ENCODE assay signal across 8 cellular contexts in the genomic region with DNA sequence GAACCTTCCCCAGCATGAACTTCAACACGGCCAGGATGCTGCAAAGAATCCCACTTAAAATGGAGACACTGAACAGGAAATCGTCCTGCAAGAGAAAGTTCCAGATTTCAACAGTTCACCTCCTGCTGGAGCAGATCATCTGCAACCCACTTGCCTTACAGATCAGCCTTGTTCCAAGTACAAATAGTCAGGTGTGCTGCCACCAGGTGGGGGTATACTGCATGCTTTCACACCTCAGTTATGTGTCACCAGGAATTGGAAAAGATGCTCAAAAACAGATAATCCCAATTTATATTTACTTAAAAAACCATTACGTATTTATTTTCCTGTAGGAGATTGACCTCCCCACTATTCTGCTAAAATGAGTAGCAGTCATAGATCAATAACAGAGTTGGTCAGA.
DNase-seq lines count a peak whose midpoint lies in the region; ATAC-seq, FAIRE-seq and TF ChIP-seq lines count a peak whose summit lies in the region.

No MANE protein-coding gene starts in this region.

- no peak overlapping the region for H3K4me3 Mint-ChIP-seq in activated naive CD4-positive, alpha-beta T cell treated with anti-CD3 and anti-CD28 coated beads for 36 hours

- POLR2A ChIA-PET in A673 (lab: Charles Lee; ENCODE audit: low non-redundant PET) (no interaction called here), HepG2 (lab: Yijun Ruan, JAX) (no interaction called here)

- H3K4me1 ChIP-seq in A673 (ENCODE audit: insufficient read depth, low read length, poor library complexity, severe bottlenecking): no peaks in the 10 kb centered on the region
- H3K4me1 ChIP-seq in HepG2 (ENCODE audit: insufficient read depth, low read length): no peaks in the 10 kb centered on the region

- peak; percentile 83 for FAIRE-seq in HepG2 (lab: Jason Lieb, UNC)

- H3K9me3 Mint-ChIP-seq in activated naive CD4-positive, alpha-beta T cell treated with anti-CD3 and anti-CD28 coated beads for 36 hours: no peaks in the 10 kb centered on the region

- no peaks in the 10 kb centered on the region for H3K27me3 Mint-ChIP-seq in activated naive CD4-positive, alpha-beta T cell treated with anti-CD3 and anti-CD28 coated beads for 36 hours (ENCODE audit: low read depth)

- H3K36me3 ChIP-seq in A673 (ENCODE audit: insufficient read depth, low read length, poor library complexity, severe bottlenecking): no peaks in the 10 kb centered on the region
- H3K36me3 ChIP-seq in HepG2 (replicated peaks in 1 of 2; ENCODE audit: control insufficient read depth in 1 of 2, insufficient read depth in 2 of 2, low read length in 2 of 2): no peaks in the 10 kb centered on the region

- 0 out of 2 replicates have a peak, but pooled peaks have one; percentile 22 for TF ChIP-seq RAD21 in HepG2 (CRISPR knock-in tag; IDR thresholded peaks at IDR 0.05)

- no peak overlapping the region for H3K4me2 ChIP-seq in HepG2 (ENCODE audit: low read depth, low read length)

- CTCF ChIA-PET in A673 (lab: Charles Lee): no interaction called here
- CTCF ChIA-PET in activated naive CD4-positive, alpha-beta T cell treated with anti-CD3 and anti-CD28 coated beads for 36 hours (lab: Charles Lee): no interaction called here
- CTCF ChIA-PET in HepG2 (lab: Yijun Ruan, JAX; ENCODE audit: low intra/inter-chr PET ratio, low total read pairs): interaction anchor here (1.2 kb wide), 1 partner anchor 432 kb away, joined by 5 read pairs; no protein-coding TSS in a partner anchor

- H3K27ac ChIP-seq in A673 (ENCODE audit: low read depth, low read length, poor library complexity, severe bottlenecking): no peak overlapping the region
- no peak overlapping the region for H3K27ac ChIP-seq in HepG2 (ENCODE audit: extremely low read length, insufficient read depth, low read length)

- TF ChIP-seq CTCF in A673 (conservative IDR thresholded peaks at IDR 0.05; ENCODE audit: low read depth, low read length) (0 out of 2 replicates have a peak, but pooled peaks have one; percentile 11), HepG2 (CRISPR knock-in tag; IDR thresholded peaks at IDR 0.05) (peak; percentile 77)

- H3K27me3 ChIP-seq in A673 (replicated peaks; ENCODE audit: insufficient read depth, low read depth, low read length, poor library complexity) (no peaks in the 10 kb centered on the region), HepG2 (ENCODE audit: control insufficient read depth in 1 of 2, insufficient read depth in 2 of 2, low read length in 2 of 2) (peaks cover 5 to 22% of the 10 kb centered on the region in 2 experiments; a peak in 4 of 5 replicates)

- WGBS in HepG2 (ENCODE audit: low lambda C conversion rate): 8% methylated on average over 3 of the region's 3 CpGs

- H4K20me1 ChIP-seq in HepG2 (ENCODE audit: insufficient read depth, low read length): no peaks in the 10 kb centered on the region

- ATAC-seq in GM18519 (IDR thresholded peaks at IDR 0.05; ENCODE audit: low FRiP score, unreplicated experiment) (peak; percentile 51), HepG2 (peak; percentile 63), GM21360 (IDR thresholded peaks at IDR 0.05; ENCODE audit: unreplicated experiment) (no peak), HG02884 (IDR thresholded peaks at IDR 0.05; ENCODE audit: unreplicated experiment) (no peak)

- intact Hi-C loops in A673 (cut with micrococcal nuclease; ENCODE audit: unreplicated experiment): no loop called here
- intact Hi-C loops in activated naive CD4-positive, alpha-beta T cell treated with anti-CD3 and anti-CD28 coated beads for 36 hours (cut with micrococcal nuclease): loop anchor here (2.0 kb wide), 1 partner anchor 433 kb away; no protein-coding TSS in a partner anchor
- intact Hi-C loops in HepG2 (cut with micrococcal nuclease; ENCODE audit: unreplicated experiment): loop anchor here (1.0 to 10.0 kb wide), 2 partner anchors 239 to 312 kb away; no protein-coding TSS in a partner anchor

- H3K9ac ChIP-seq in HepG2 (ENCODE audit: insufficient read depth, low read depth, low read length): no peak overlapping the region

- H3K4me3 ChIP-seq in A673 (ENCODE audit: low read depth, low read length, poor library complexity, severe bottlenecking) (no peak overlapping the region), HepG2 (replicated peaks in 1 of 3; ENCODE audit: insufficient read depth in 1 of 3, low read depth in 2 of 3, low read length in 3 of 3) (no peak overlapping the region)

- in situ Hi-C loops in HepG2 (cut with HindIII; ENCODE audit: extremely low pct_ligation_motif_present, low pct_unique_long_range_greater_than_20kb): no loop called here

- H3K4me1 Mint-ChIP-seq in activated naive CD4-positive, alpha-beta T cell treated with anti-CD3 and anti-CD28 coated beads for 36 hours (ENCODE audit: low read depth): no peaks in the 10 kb centered on the region

- no peak for TF ChIP-seq EP300 in HepG2 (IDR thresholded peaks at IDR 0.05; ENCODE audit: low read depth in 2 of 2, low read length in 2 of 2)
- no peak for TF ChIP-seq EP300 in HepG2 (CRISPR knock-in tag; IDR thresholded peaks at IDR 0.05; ENCODE audit: borderline replicate concordance)

- DNase-seq in A673 (ENCODE audit: low spot score) (no peak), NCI-H2227 treated with DMSO at 0.1 percent for 48 hours (lab: John Stamatoyannopoulos, UW) (peak; percentile 43), HepG2 (ENCODE audit: low spot score) (peak; percentile 66)
- DNase-seq in activated naive CD4-positive, alpha-beta T cell treated with anti-CD3 and anti-CD28 coated beads for 36 hours: peak; percentile 53
- no peak for DNase-seq in effector CD8-positive, alpha-beta T cell (lab: John Stamatoyannopoulos, UW)

- H3K27ac Mint-ChIP-seq in activated naive CD4-positive, alpha-beta T cell treated with anti-CD3 and anti-CD28 coated beads for 36 hours: no peak overlapping the region

- no peak for TF ChIP-seq POLR2A in HepG2 (IDR thresholded peaks at IDR 0.05; ENCODE audit: insufficient read depth in 1 of 2, low read depth in 2 of 2, low read length in 2 of 2)

- H3K36me3 Mint-ChIP-seq in activated naive CD4-positive, alpha-beta T cell treated with anti-CD3 and anti-CD28 coated beads for 36 hours (ENCODE audit: low read depth): no peaks in the 10 kb centered on the region

- H3K9me3 ChIP-seq in A673 (ENCODE audit: low read depth, low read length, poor library complexity, severe bottlenecking) (no peaks in the 10 kb centered on the region), HepG2 (ENCODE audit: low read length) (no peaks in the 10 kb centered on the region)

- H3K79me2 ChIP-seq in HepG2 (ENCODE audit: insufficient read depth, low read length): no peaks in the 10 kb centered on the region

- H2AFZ ChIP-seq in HepG2 (ENCODE audit: low read length): no peak overlapping the region

- no TSS peak for BruUV-seq in A673 (replicated peaks; lab: Mats Ljungman, UMichigan)
- no TSS peak for BruUV-seq in HepG2 (replicated peaks; lab: Mats Ljungman, UMichigan)

TF ChIP-seq in HepG2, 621 proteins besides CTCF, POLR2A, EP300 and RAD21:
- TF ChIP-seq, protein P1, sequence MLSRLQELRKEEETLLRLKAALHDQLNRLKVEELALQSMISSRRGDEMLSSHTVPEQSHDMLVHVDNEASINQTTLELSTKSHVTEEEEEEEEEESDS (CRISPR knock-in tag; IDR thresholded peaks at IDR 0.05; ENCODE audit: borderline replicate concordance): no peak
- TF ChIP-seq SP4 (CRISPR knock-in tag; IDR thresholded peaks at IDR 0.05) (no peak), MEIS1 (CRISPR knock-in tag; IDR thresholded peaks at IDR 0.05; ENCODE audit: borderline replicate concordance) (no peak), ZBTB38 (CRISPR knock-in tag; IDR thresholded peaks at IDR 0.05) (no peak), ZNF124 (CRISPR knock-in tag; IDR thresholded peaks at IDR 0.05) (no peak), ZNF83 (CRISPR knock-in tag; IDR thresholded peaks at IDR 0.05; ENCODE audit: borderline replicate concordance) (no peak), MTF2 (CRISPR knock-in tag; IDR thresholded peaks at IDR 0.05; ENCODE audit: borderline replicate concordance) (no peak), STAG1 (CRISPR knock-in tag; IDR thresholded peaks at IDR 0.05) (peak; percentile 60), ELF3 (CRISPR knock-in tag; IDR thresholded peaks at IDR 0.05) (0 out of 2 replicates have a peak, but pooled peaks have one; percentile 26), SMC3 (IDR thresholded peaks at IDR 0.05; ENCODE audit: low read length) (peak; percentile 68)
- TF ChIP-seq, protein P2, sequence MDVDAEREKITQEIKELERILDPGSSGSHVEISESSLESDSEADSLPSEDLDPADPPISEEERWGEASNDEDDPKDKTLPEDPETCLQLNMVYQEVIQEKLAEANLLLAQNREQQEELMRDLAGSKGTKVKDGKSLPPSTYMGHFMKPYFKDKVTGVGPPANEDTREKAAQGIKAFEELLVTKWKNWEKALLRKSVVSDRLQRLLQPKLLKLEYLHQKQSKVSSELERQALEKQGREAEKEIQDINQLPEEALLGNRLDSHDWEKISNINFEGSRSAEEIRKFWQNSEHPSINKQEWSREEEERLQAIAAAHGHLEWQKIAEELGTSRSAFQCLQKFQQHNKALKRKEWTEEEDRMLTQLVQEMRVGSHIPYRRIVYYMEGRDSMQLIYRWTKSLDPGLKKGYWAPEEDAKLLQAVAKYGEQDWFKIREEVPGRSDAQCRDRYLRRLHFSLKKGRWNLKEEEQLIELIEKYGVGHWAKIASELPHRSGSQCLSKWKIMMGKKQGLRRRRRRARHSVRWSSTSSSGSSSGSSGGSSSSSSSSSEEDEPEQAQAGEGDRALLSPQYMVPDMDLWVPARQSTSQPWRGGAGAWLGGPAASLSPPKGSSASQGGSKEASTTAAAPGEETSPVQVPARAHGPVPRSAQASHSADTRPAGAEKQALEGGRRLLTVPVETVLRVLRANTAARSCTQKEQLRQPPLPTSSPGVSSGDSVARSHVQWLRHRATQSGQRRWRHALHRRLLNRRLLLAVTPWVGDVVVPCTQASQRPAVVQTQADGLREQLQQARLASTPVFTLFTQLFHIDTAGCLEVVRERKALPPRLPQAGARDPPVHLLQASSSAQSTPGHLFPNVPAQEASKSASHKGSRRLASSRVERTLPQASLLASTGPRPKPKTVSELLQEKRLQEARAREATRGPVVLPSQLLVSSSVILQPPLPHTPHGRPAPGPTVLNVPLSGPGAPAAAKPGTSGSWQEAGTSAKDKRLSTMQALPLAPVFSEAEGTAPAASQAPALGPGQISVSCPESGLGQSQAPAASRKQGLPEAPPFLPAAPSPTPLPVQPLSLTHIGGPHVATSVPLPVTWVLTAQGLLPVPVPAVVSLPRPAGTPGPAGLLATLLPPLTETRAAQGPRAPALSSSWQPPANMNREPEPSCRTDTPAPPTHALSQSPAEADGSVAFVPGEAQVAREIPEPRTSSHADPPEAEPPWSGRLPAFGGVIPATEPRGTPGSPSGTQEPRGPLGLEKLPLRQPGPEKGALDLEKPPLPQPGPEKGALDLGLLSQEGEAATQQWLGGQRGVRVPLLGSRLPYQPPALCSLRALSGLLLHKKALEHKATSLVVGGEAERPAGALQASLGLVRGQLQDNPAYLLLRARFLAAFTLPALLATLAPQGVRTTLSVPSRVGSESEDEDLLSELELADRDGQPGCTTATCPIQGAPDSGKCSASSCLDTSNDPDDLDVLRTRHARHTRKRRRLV (CRISPR knock-in tag; IDR thresholded peaks at IDR 0.05): no peak

Comparison
In these comparisons a context has a peak if more than half of its experiments do, and no peak if none do; other contexts are left out.
1. DNase-seq: peak in NCI-H2227 treated with DMSO at 0.1 percent for 48 hours (single experiment), activated naive CD4-positive, alpha-beta T cell treated with anti-CD3 and anti-CD28 coated beads for 36 hours (single experiment) and HepG2 (single experiment); none in A673 (single experiment) and effector CD8-positive, alpha-beta T cell (single experiment).
2. ATAC-seq: peak in GM18519 (single experiment) and HepG2 (single experiment); none in GM21360 (single experiment) and HG02884 (single experiment).